Comparison of ENCODE assay signal across 8 cellular contexts in the genomic region with DNA sequence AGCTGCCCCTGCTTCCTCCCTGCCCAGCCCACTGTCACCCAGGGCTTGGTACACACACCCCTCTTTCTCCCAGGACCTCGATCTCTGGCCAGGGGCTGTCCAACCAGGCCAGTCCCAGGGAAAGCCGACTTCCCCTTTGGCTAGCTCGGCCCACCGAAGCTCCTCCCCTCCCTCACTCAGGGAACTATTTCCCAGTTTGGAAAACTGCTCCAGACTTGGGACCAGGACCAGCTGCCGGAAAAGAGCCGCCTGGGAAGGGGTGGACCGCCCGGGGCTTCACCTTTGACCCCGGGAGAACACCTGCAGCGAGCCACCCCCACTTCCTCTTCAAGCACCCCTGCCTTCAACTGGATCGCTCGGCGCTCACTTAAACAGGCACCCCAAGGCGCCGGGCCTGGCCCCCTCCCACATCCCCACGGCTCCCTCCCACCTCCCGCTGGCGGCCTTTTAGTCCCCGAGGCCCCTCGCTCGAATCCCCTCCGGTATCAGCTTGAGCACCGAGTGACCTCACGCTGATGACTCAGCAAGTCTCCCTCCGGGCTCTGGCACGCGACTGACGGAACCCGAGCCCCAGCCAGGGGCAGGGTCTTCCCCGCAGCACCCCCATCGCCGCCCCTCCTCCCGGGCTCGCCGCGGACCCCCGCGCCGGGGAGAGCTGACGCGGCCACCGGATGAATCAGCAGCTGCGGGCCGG. TPM values are rescaled to one million over a fixed set of nuclear protein-coding genes. Genes with fewer than 3 reads are reported as not detected.
A peak's percentile ranks its signal among the peaks of the same experiment; 100 is the strongest.
DNase-seq lines count a peak whose midpoint lies in the region; ATAC-seq and TF ChIP-seq lines count a peak whose summit lies in the region.

No MANE protein-coding gene starts in this region.

- no peaks in the 10 kb centered on the region for H3K9me3 Mint-ChIP-seq in activated T-helper 17 cell treated with anti-CD3 and anti-CD28 coated beads, Interleukin-2, amount 50 U/mL, for 72 hours
- no peaks in the 10 kb centered on the region for H3K9me3 Mint-ChIP-seq in nephron

- ATAC-seq in HG03095 (IDR thresholded peaks at IDR 0.05; ENCODE audit: unreplicated experiment) = peak; percentile 16
- ATAC-seq in activated T-helper 17 cell treated with anti-CD3 and anti-CD28 coated beads, Interleukin-2, amount 50 U/mL, for 72 hours (replicated peaks) = peak; percentile 43

- peak; percentile 78 for DNase-seq in DMS 273 (lab: John Stamatoyannopoulos, UW; ENCODE audit: unreplicated experiment)
- no peak for DNase-seq in DMS 273 treated with DMSO at 0.1 percent for 48 hours (lab: John Stamatoyannopoulos, UW)
- DNase-seq in RKO (ENCODE audit: low spot score) = peak; percentile 73
- DNase-seq in fibroblast of pulmonary artery (ENCODE audit: low read depth) = peak; percentile 85
- peak in 27 of 49 donors; percentile 21 to 84 (median 49) for DNase-seq in substantia nigra (lab: John Stamatoyannopoulos, UW)

- peaks cover 7% of the 10 kb centered on the region for H3K4me1 Mint-ChIP-seq in activated T-helper 17 cell treated with anti-CD3 and anti-CD28 coated beads, Interleukin-2, amount 50 U/mL, for 72 hours
- H3K4me1 Mint-ChIP-seq in nephron = peaks cover 23% of the 10 kb centered on the region

- H3K27ac ChIP-seq in substantia nigra (ENCODE audit: low read depth, low read length, poor library complexity, severe bottlenecking) = peak overlapping the region; percentile 74

- peak overlapping the region; percentile 94 for H3K27ac Mint-ChIP-seq in activated T-helper 17 cell treated with anti-CD3 and anti-CD28 coated beads, Interleukin-2, amount 50 U/mL, for 72 hours
- H3K27ac Mint-ChIP-seq in nephron = peak overlapping the region; percentile 79 to 95 (median 93)

- H3K4me3 Mint-ChIP-seq in activated T-helper 17 cell treated with anti-CD3 and anti-CD28 coated beads, Interleukin-2, amount 50 U/mL, for 72 hours = peak overlapping the region; percentile 92
- H3K4me3 Mint-ChIP-seq in nephron = peak overlapping the region; percentile 87 to 89 (median 88)

- peaks cover 18% of the 10 kb centered on the region for H3K36me3 Mint-ChIP-seq in activated T-helper 17 cell treated with anti-CD3 and anti-CD28 coated beads, Interleukin-2, amount 50 U/mL, for 72 hours (ENCODE audit: low read depth)
- H3K36me3 Mint-ChIP-seq in nephron (ENCODE audit: low read depth) = no peaks in the 10 kb centered on the region

- H3K27me3 Mint-ChIP-seq in activated T-helper 17 cell treated with anti-CD3 and anti-CD28 coated beads, Interleukin-2, amount 50 U/mL, for 72 hours = no peaks in the 10 kb centered on the region
- no peaks in the 10 kb centered on the region for H3K27me3 Mint-ChIP-seq in nephron (ENCODE audit: low read depth)

- peak overlapping the region; percentile 85 for H3K4me3 ChIP-seq in fibroblast of pulmonary artery (replicated peaks; ENCODE audit: low read depth, low read length)

- TF ChIP-seq CTCF in fibroblast of pulmonary artery (IDR thresholded peaks at IDR 0.05; ENCODE audit: low read length, missing control alignments) (no peak), nephron (IDR thresholded peaks at IDR 0.05; ENCODE audit: unreplicated experiment in 3 of 3) (no peak)

RNA-seq across cellular contexts. Expression of a gene that starts 0.9 kb away (rescaled TPM):
- total RNA-seq in activated T-helper 17 cell treated with anti-CD3 and anti-CD28 coated beads, Interleukin-2, amount 50 U/mL, for 72 hours = 10 to 100 TPM; 28.9 to 32.6 TPM

RNA-seq across cellular contexts. Expression of a gene that starts 8.6 kb away (rescaled TPM):
- 10 to 100 TPM; 41.3 to 47.5 TPM for total RNA-seq in activated T-helper 17 cell treated with anti-CD3 and anti-CD28 coated beads, Interleukin-2, amount 50 U/mL, for 72 hours

RNA-seq across cellular contexts. Expression of a gene that starts 10.5 kb away (rescaled TPM):
- 10 to 100 TPM; 25.1 to 40.6 TPM for total RNA-seq in activated T-helper 17 cell treated with anti-CD3 and anti-CD28 coated beads, Interleukin-2, amount 50 U/mL, for 72 hours

RNA-seq across cellular contexts. Expression of a gene that starts 15.4 kb away (rescaled TPM):
- total RNA-seq in activated T-helper 17 cell treated with anti-CD3 and anti-CD28 coated beads, Interleukin-2, amount 50 U/mL, for 72 hours = 10 to 100 TPM; 10.1 to 26.8 TPM

RNA-seq across cellular contexts. Expression of a gene that starts 20.4 kb away (rescaled TPM):
- total RNA-seq in activated T-helper 17 cell treated with anti-CD3 and anti-CD28 coated beads, Interleukin-2, amount 50 U/mL, for 72 hours = not detected
